12 cellular contexts compared by ENCODE assay signal in the genomic region with DNA sequence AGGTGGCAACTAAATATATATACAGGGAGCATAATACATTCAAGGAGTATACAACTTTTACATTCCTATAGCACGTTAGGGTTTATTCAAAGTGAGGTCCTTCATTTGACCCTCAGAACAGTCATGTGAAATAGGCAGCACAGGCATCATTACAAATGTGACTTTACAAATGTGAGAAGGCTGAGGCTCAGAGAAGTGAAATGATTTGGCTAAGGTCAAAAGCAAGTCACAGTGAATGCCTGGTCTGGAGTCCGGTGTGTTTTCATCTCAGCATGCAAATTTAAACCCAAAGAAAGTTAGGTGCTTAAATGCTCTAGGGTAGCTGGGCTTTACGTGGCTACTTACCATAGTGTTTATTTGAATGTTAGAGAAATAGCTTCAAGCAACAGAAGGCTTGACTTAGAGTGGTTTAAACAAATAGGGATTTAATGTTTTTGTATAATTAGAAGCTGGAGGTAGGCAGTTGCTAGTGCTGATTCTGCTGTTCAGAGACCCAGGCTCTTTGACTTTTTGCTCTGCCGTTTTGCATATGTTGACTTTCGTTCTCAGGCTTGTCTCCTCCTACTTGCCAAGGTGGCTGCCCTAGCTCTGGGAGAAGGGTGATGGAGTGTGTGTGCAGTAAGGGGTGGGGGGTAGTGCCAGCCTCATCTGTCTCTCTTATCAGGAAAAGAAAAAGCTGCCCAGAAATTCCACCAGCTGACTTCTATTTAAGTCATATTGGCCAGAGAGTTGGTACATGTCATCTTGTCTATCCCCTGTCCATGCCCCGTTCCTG.
A peak's percentile ranks its signal among the peaks of the same experiment; 100 is the strongest.
DNase-seq lines count a peak whose midpoint lies in the region; ATAC-seq and TF ChIP-seq lines count a peak whose summit lies in the region.
"Had no signal": no experiment of that assay in that cellular context is flagged by ENCODE, and none has a peak within 500 bp of the region (broad histone marks: within the 10 kb centered on the region; RNA-seq: fewer than 3 reads in every experiment).

No MANE protein-coding gene starts in this region.

- peaks cover 84% of the 10 kb centered on the region for H3K4me1 Mint-ChIP-seq in activated naive CD4-positive, alpha-beta T cell treated with anti-CD3 and anti-CD28 coated beads, Interleukin-2, amount 50 U/mL, for 24 hours
- peaks cover 0 to 13% of the 10 kb centered on the region in 2 donors for H3K4me1 Mint-ChIP-seq in effector memory CD8-positive, alpha-beta T cell (ENCODE audit: low read depth in 2 of 2)

- peaks cover 3% of the 10 kb centered on the region for H3K36me3 Mint-ChIP-seq in activated naive CD4-positive, alpha-beta T cell treated with anti-CD3 and anti-CD28 coated beads, Interleukin-2, amount 50 U/mL, for 24 hours
- no peaks in the 10 kb centered on the region for H3K36me3 Mint-ChIP-seq in effector memory CD8-positive, alpha-beta T cell (ENCODE audit: insufficient read depth)

- peak overlapping the region; percentile 32 to 43 for H3K27ac ChIP-seq in thoracic aorta
- H3K27ac ChIP-seq in breast epithelium, result peak overlapping the region in 1 of 2 donors; percentile 13
- H3K27ac ChIP-seq: vagina had no signal

- peak overlapping the region; percentile 71 for H3K4me3 Mint-ChIP-seq in activated naive CD4-positive, alpha-beta T cell treated with anti-CD3 and anti-CD28 coated beads, Interleukin-2, amount 50 U/mL, for 24 hours
- H3K4me3 Mint-ChIP-seq in effector memory CD8-positive, alpha-beta T cell, result peak overlapping the region in 1 of 2 donors; percentile 63

- no peaks in the 10 kb centered on the region for H3K27me3 Mint-ChIP-seq in activated naive CD4-positive, alpha-beta T cell treated with anti-CD3 and anti-CD28 coated beads, Interleukin-2, amount 50 U/mL, for 24 hours
- no peaks in the 10 kb centered on the region for H3K27me3 Mint-ChIP-seq in effector memory CD8-positive, alpha-beta T cell

- no peak for DNase-seq in activated naive CD4-positive, alpha-beta T cell treated with anti-CD3 and anti-CD28 coated beads, Interleukin-2, amount 50 U/mL, for 16 hours
- DNase-seq in effector memory CD8-positive, alpha-beta T cell, result no peak
- DNase-seq in thoracic aorta (ENCODE audit: low spot score) (no peak), breast epithelium (ENCODE audit: low spot score in 2 of 2) (no peak), OCI-M1 (lab: John Stamatoyannopoulos, UW) (no peak)
- DNase-seq: activated CD8-positive, alpha-beta memory T cell treated with anti-CD3 and anti-CD28 coated beads, Interleukin-2, amount 50 U/mL, for 4 hours; NCI-H82 had no signal

- H3K9me3 ChIP-seq in thoracic aorta, result no peaks in the 10 kb centered on the region
- no peaks in the 10 kb centered on the region for H3K9me3 ChIP-seq in breast epithelium
- H3K9me3 ChIP-seq: vagina had no signal

- no peak for TF ChIP-seq CTCF in thoracic aorta (IDR thresholded peaks at IDR 0.05)
- TF ChIP-seq CTCF in breast epithelium (IDR thresholded peaks at IDR 0.05), result no peak

- H3K4me3 ChIP-seq in thoracic aorta (peak overlapping the region; percentile 60), breast epithelium (no peak overlapping the region)
- H3K4me3 ChIP-seq: vagina had no signal

- peak; percentile 43 for ATAC-seq in HG02885 (IDR thresholded peaks at IDR 0.05; ENCODE audit: poor library complexity, unreplicated experiment)
- ATAC-seq in effector memory CD8-positive, alpha-beta T cell (replicated peaks), result peak; percentile 48
- no peak for ATAC-seq in thoracic aorta (ENCODE audit: insufficient number of reproducible peaks, low FRiP score, low read depth)
- ATAC-seq in GM18517 (IDR thresholded peaks at IDR 0.05; ENCODE audit: unreplicated experiment), result no peak
- ATAC-seq: left lobe of liver had no signal

- peaks cover 10 to 58% of the 10 kb centered on the region in 2 donors for H3K4me1 ChIP-seq in thoracic aorta (ENCODE audit: control insufficient read depth in 1 of 2, low read depth in 2 of 2)
- H3K4me1 ChIP-seq in breast epithelium, result no peaks in the 10 kb centered on the region
- H3K4me1 ChIP-seq: vagina had no signal

- H3K36me3 ChIP-seq in thoracic aorta (no peaks in the 10 kb centered on the region), breast epithelium (no peaks in the 10 kb centered on the region)
- H3K36me3 ChIP-seq: vagina had no signal

- no peaks in the 10 kb centered on the region for H3K9me3 Mint-ChIP-seq in activated naive CD4-positive, alpha-beta T cell treated with anti-CD3 and anti-CD28 coated beads, Interleukin-2, amount 50 U/mL, for 24 hours
- H3K9me3 Mint-ChIP-seq in effector memory CD8-positive, alpha-beta T cell, result no peaks in the 10 kb centered on the region

- no peak for TF ChIP-seq POLR2A in breast epithelium (IDR thresholded peaks at IDR 0.05)

- H3K27me3 ChIP-seq in thoracic aorta (replicated peaks; ENCODE audit: insufficient read depth) (no peaks in the 10 kb centered on the region), breast epithelium (no peaks in the 10 kb centered on the region)
- H3K27me3 ChIP-seq: vagina had no signal

- H3K27ac Mint-ChIP-seq in activated naive CD4-positive, alpha-beta T cell treated with anti-CD3 and anti-CD28 coated beads, Interleukin-2, amount 50 U/mL, for 24 hours, result peak overlapping the region; percentile 92
- H3K27ac Mint-ChIP-seq in effector memory CD8-positive, alpha-beta T cell, result peak overlapping the region in 1 of 2 donors; percentile 24

- intact Hi-C loops in breast epithelium (cut with DNase I; ENCODE audit: low total_unique reads), result no loop called here

Comparison
In these comparisons a context has a peak if more than half of its experiments do, and no peak if none do; other contexts are left out.
1. ATAC-seq: peak in HG02885 (single experiment) and effector memory CD8-positive, alpha-beta T cell (single experiment); none in thoracic aorta (single experiment) and GM18517 (single experiment).